Comparison of ENCODE assay signal across 30 cellular contexts in the genomic region with DNA sequence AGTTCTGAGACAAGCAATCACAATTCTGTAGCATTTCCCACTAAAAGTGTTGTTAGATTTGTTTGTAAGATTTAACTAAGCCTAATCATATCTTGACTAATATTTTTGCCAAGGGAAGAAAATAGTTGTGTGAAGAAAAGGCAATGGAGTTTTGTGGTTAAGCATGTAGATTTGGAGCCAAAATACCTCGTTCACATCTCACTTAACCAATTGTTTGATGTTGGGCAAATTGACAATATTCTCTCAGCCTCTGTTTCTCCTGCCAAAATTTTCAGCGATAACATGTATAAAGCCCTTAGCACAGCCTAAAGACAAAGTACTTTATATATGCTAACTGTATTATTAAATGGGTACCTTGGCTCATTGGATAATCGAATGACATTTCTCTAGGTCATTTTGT.
"Had no signal": no experiment of that assay in that cellular context is flagged by ENCODE, and none has a peak within 500 bp of the region (broad histone marks: within the 10 kb centered on the region; RNA-seq: fewer than 3 reads in every experiment).

No MANE protein-coding gene starts in this region.

- H3K4me3 ChIP-seq: K562, MG63, PC-9, SJCRH30, SK-N-MC had no signal

- H3K36me3 ChIP-seq: MG63, SJCRH30 had no signal

- H2AFZ ChIP-seq: PC-9 had no signal

- H3K27me3 ChIP-seq: MG63, SJCRH30 had no signal

- H3K9me3 ChIP-seq: MG63, SJCRH30 had no signal

- H3K4me2 ChIP-seq: PC-9 had no signal

- H3K4me1 ChIP-seq: SJCRH30 had no signal

- DNase-seq: Kasumi-1, KG1, MG63, NCI-H1048, NCI-H1092 treated with DMSO at 0.1 percent for 48 hours, NCI-H1105 treated with DMSO at 0.1 percent for 48 hours, NCI-H1417, NCI-H1436, NCI-H146, NCI-H1694, NCI-H187, NCI-H1930, NCI-H2029 treated with DMSO at 0.1 percent for 48 hours, NCI-H2081 treated with DMSO at 0.1 percent for 48 hours, NCI-H2107, NCI-H2171, NCI-H226, NCI-H446 treated with DMSO at 0.1 percent for 48 hours, NCI-H510A, NCI-H524 treated with DMSO at 0.1 percent for 48 hours, NCI-H526 treated with DMSO at 0.1 percent for 48 hours, NCI-H774, PC-9, SHP77, SIG-M5, SJCRH30 had no signal

- FAIRE-seq: K562, RCC 7860 had no signal

- H3K27ac ChIP-seq: PC-9, RWPE1, SJCRH30, SK-N-MC had no signal
